ENCODE assay signal across 1 cellular context in genomic region chr11:125593113-125593761, GRCh38.
TF ChIP-seq lines count a peak whose summit lies in the region.

No MANE protein-coding gene starts in this region.

TF ChIP-seq in HepG2, 621 proteins besides CTCF, POLR2A, EP300 and RAD21 (continued from another document):
- TF ChIP-seq, protein P1, sequence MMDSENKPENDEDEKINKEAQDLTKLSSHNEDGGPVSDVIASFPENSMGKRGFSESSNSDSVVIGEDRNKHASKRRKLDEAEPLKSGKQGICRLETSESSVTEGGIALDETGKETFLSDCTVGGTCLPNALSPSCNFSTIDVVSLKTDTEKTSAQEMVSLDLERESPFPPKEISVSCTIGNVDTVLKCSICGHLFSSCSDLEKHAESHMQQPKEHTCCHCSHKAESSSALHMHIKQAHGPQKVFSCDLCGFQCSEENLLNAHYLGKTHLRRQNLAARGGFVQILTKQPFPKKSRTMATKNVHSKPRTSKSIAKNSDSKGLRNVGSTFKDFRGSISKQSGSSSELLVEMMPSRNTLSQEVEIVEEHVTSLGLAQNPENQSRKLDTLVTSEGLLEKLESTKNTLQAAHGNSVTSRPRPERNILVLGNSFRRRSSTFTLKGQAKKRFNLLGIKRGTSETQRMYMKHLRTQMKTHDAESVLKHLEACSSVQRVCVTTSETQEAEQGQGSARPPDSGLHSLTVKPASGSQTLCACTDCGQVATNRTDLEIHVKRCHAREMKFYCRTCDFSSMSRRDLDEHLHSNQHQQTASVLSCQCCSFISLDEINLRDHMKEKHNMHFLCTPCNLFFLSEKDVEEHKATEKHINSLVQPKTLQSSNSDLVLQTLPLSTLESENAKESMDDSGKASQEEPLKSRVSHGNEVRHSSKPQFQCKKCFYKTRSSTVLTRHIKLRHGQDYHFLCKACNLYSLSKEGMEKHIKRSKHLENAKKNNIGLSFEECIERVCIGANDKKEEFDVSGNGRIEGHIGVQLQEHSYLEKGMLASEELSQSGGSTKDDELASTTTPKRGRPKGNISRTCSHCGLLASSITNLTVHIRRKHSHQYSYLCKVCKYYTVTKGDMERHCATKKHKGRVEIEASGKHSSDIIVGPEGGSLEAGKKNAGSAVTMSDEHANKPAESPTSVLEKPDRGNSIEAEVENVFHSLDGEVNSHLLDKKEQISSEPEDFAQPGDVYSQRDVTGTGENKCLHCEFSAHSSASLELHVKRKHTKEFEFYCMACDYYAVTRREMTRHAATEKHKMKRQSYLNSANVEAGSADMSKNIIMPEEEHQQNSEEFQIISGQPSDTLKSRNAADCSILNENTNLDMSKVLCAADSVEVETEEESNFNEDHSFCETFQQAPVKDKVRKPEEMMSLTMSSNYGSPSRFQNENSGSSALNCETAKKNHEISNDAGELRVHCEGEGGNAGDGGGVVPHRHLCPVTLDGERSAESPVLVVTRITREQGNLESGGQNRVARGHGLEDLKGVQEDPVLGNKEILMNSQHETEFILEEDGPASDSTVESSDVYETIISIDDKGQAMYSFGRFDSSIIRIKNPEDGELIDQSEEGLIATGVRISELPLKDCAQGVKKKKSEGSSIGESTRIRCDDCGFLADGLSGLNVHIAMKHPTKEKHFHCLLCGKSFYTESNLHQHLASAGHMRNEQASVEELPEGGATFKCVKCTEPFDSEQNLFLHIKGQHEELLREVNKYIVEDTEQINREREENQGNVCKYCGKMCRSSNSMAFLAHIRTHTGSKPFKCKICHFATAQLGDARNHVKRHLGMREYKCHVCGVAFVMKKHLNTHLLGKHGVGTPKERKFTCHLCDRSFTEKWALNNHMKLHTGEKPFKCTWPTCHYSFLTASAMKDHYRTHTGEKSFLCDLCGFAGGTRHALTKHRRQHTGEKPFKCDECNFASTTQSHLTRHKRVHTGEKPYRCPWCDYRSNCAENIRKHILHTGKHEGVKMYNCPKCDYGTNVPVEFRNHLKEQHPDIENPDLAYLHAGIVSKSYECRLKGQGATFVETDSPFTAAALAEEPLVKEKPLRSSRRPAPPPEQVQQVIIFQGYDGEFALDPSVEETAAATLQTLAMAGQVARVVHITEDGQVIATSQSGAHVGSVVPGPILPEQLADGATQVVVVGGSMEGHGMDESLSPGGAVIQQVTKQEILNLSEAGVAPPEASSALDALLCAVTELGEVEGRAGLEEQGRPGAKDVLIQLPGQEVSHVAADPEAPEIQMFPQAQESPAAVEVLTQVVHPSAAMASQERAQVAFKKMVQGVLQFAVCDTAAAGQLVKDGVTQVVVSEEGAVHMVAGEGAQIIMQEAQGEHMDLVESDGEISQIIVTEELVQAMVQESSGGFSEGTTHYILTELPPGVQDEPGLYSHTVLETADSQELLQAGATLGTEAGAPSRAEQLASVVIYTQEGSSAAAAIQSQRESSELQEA (CRISPR knock-in tag; IDR thresholded peaks at IDR 0.05; ENCODE audit: not compliant biosample characterization), result no peak
- 0 out of 2 replicates have a peak, but pooled peaks have one; percentile 18 for TF ChIP-seq ERF (CRISPR knock-in tag; IDR thresholded peaks at IDR 0.05)
- peak; percentile 54 for TF ChIP-seq ZNF792 (CRISPR knock-in tag; IDR thresholded peaks at IDR 0.05)
- peak; percentile 72 for TF ChIP-seq CHD2 (IDR thresholded peaks at IDR 0.05; ENCODE audit: low read depth, low read length)
- TF ChIP-seq ZNF550 (CRISPR knock-in tag; IDR thresholded peaks at IDR 0.05; ENCODE audit: borderline replicate concordance), result no peak
- TF ChIP-seq NONO (IDR thresholded peaks at IDR 0.05), result no peak
- TF ChIP-seq NONO (CRISPR knock-in tag; conservative IDR thresholded peaks at IDR 0.05), result 0 out of 2 replicates have a peak, but pooled peaks have one; percentile 15
- TF ChIP-seq TSC22D2 (CRISPR knock-in tag; IDR thresholded peaks at IDR 0.05; ENCODE audit: borderline replicate concordance), result 0 out of 2 replicates have a peak, but pooled peaks have one; percentile 26
- no peak for TF ChIP-seq MYC (CRISPR knock-in tag; IDR thresholded peaks at IDR 0.05; ENCODE audit: borderline replicate concordance)
- TF ChIP-seq, protein P2, sequence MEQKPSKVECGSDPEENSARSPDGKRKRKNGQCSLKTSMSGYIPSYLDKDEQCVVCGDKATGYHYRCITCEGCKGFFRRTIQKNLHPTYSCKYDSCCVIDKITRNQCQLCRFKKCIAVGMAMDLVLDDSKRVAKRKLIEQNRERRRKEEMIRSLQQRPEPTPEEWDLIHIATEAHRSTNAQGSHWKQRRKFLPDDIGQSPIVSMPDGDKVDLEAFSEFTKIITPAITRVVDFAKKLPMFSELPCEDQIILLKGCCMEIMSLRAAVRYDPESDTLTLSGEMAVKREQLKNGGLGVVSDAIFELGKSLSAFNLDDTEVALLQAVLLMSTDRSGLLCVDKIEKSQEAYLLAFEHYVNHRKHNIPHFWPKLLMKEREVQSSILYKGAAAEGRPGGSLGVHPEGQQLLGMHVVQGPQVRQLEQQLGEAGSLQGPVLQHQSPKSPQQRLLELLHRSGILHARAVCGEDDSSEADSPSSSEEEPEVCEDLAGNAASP (CRISPR knock-in tag; IDR thresholded peaks at IDR 0.05; ENCODE audit: borderline replicate concordance), result peak; percentile 34; the same call in 1 of the 2 replicates
- 0 out of 2 replicates have a peak, but pooled peaks have one; percentile 19 for TF ChIP-seq MED13 (CRISPR knock-in tag; IDR thresholded peaks at IDR 0.05)
- 0 out of 2 replicates have a peak, but pooled peaks have one; percentile 7 for TF ChIP-seq ZNF230 (CRISPR knock-in tag; IDR thresholded peaks at IDR 0.05)
- TF ChIP-seq KDM5B (CRISPR knock-in tag; IDR thresholded peaks at IDR 0.05; ENCODE audit: borderline replicate concordance), result 0 out of 2 replicates have a peak, but pooled peaks have one; percentile 47
- TF ChIP-seq RFX5 (IDR thresholded peaks at IDR 0.05; ENCODE audit: low read depth, low read length), result no peak
- TF ChIP-seq, protein P3, sequence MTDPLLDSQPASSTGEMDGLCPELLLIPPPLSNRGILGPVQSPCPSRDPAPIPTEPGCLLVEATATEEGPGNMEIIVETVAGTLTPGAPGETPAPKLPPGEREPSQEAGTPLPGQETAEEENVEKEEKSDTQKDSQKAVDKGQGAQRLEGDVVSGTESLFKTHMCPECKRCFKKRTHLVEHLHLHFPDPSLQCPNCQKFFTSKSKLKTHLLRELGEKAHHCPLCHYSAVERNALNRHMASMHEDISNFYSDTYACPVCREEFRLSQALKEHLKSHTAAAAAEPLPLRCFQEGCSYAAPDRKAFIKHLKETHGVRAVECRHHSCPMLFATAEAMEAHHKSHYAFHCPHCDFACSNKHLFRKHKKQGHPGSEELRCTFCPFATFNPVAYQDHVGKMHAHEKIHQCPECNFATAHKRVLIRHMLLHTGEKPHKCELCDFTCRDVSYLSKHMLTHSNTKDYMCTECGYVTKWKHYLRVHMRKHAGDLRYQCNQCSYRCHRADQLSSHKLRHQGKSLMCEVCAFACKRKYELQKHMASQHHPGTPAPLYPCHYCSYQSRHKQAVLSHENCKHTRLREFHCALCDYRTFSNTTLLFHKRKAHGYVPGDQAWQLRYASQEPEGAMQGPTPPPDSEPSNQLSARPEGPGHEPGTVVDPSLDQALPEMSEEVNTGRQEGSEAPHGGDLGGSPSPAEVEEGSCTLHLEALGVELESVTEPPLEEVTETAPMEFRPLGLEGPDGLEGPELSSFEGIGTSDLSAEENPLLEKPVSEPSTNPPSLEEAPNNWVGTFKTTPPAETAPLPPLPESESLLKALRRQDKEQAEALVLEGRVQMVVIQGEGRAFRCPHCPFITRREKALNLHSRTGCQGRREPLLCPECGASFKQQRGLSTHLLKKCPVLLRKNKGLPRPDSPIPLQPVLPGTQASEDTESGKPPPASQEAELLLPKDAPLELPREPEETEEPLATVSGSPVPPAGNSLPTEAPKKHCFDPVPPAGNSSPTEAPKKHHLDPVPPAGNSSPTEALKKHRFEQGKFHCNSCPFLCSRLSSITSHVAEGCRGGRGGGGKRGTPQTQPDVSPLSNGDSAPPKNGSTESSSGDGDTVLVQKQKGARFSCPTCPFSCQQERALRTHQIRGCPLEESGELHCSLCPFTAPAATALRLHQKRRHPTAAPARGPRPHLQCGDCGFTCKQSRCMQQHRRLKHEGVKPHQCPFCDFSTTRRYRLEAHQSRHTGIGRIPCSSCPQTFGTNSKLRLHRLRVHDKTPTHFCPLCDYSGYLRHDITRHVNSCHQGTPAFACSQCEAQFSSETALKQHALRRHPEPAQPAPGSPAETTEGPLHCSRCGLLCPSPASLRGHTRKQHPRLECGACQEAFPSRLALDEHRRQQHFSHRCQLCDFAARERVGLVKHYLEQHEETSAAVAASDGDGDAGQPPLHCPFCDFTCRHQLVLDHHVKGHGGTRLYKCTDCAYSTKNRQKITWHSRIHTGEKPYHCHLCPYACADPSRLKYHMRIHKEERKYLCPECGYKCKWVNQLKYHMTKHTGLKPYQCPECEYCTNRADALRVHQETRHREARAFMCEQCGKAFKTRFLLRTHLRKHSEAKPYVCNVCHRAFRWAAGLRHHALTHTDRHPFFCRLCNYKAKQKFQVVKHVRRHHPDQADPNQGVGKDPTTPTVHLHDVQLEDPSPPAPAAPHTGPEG (CRISPR knock-in tag; IDR thresholded peaks at IDR 0.05), result 0 out of 2 replicates have a peak, but pooled peaks have one; percentile 47
- no peak for TF ChIP-seq ZNF841 (CRISPR knock-in tag; IDR thresholded peaks at IDR 0.05; ENCODE audit: borderline replicate concordance)
- TF ChIP-seq, protein P4, sequence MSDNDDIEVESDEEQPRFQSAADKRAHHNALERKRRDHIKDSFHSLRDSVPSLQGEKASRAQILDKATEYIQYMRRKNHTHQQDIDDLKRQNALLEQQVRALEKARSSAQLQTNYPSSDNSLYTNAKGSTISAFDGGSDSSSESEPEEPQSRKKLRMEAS (IDR thresholded peaks at IDR 0.05), result 0 out of 2 replicates have a peak, but pooled peaks have one; percentile 11
- peak; percentile 6; the same call in 1 of the 2 replicates for TF ChIP-seq ZFP91 (CRISPR knock-in tag; IDR thresholded peaks at IDR 0.05; ENCODE audit: borderline replicate concordance)
- TF ChIP-seq KMT2A (CRISPR knock-in tag; IDR thresholded peaks at IDR 0.05), result 0 out of 2 replicates have a peak, but pooled peaks have one; percentile 70
- peak; percentile 7; the same call in 1 of the 2 replicates for TF ChIP-seq ONECUT2 (CRISPR knock-in tag; IDR thresholded peaks at IDR 0.05)
